In the genomic region with DNA sequence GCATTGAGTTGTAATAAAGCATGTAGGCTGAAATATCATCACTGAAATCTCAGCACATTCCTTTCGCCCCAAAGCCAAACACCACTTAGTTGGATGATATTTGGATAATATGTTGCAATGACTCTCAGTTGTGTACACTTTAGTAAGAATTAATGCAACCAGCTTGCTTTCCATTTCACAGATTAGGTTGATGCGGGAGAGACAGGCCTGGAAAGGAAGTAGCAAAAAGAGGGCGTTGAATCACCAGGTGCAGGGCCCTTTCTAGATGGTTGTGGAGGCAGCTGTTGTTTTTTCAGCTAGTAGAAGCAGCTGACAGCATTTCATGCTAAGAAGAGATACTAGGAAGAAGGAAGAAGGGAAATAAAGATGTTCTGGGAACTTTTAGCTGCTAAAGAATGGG, we compare ENCODE assay signal across 21 cellular contexts. TPM values are rescaled to one million over a fixed set of nuclear protein-coding genes. Genes with fewer than 3 reads are reported as not detected.
DNase-seq lines count a peak whose midpoint lies in the region; ATAC-seq and TF ChIP-seq lines count a peak whose summit lies in the region.
"Had no signal": no experiment of that assay in that cellular context is flagged by ENCODE, and none has a peak within 500 bp of the region (broad histone marks: within the 10 kb centered on the region; RNA-seq: fewer than 3 reads in every experiment).

No MANE protein-coding gene starts in this region.

- no peaks in the 10 kb centered on the region for H3K9me3 Mint-ChIP-seq in CD8-positive, alpha-beta T cell
- H3K9me3 Mint-ChIP-seq: CD4-positive, alpha-beta T cell had no signal

- DNase-seq in MM.1S (peak; percentile 39), left lung (no peak), C1 segment of cervical spinal cord (lab: John Stamatoyannopoulos, UW) (no peak)
- DNase-seq in CD8-positive, alpha-beta T cell, result no peak
- DNase-seq: Caco-2; CD4-positive, alpha-beta T cell; DMS 273 treated with DMSO at 0.1 percent for 48 hours; DMS79 treated with DMSO at 0.1 percent for 48 hours; NCI-H1417 treated with DMSO at 0.1 percent for 48 hours; NCI-H187; NCI-H446; NCI-H526; PC-9; RPMI8226; SHP77 had no signal

- H2AFZ ChIP-seq in MM.1S (ENCODE audit: low read length) (peak overlapping the region; percentile 51; the same call in 1 of the 2 replicates), OCI-LY1 (ENCODE audit: low read length) (no peak overlapping the region)
- H2AFZ ChIP-seq: PC-9 had no signal

- 0 out of 2 replicates have a peak, but pooled peaks cover 3% of the 10 kb centered on the region for H3F3A ChIP-seq in MM.1S (ENCODE audit: insufficient read depth, low read length)
- H3F3A ChIP-seq in OCI-LY1 (ENCODE audit: insufficient read depth, low read length), result no peaks in the 10 kb centered on the region

- peaks cover 33% of the 10 kb centered on the region for H3K27me3 Mint-ChIP-seq in CD8-positive, alpha-beta T cell (ENCODE audit: low read depth)

- CTCF ChIA-PET in CD8-positive, alpha-beta T cell (lab: Charles Lee), result no interaction called here

- H3K9me3 ChIP-seq in MM.1S (replicated peaks; ENCODE audit: insufficient read depth, low read length) (no peaks in the 10 kb centered on the region), OCI-LY1 (ENCODE audit: low read length) (no peaks in the 10 kb centered on the region), left lung (no peaks in the 10 kb centered on the region), subcutaneous abdominal adipose tissue (ENCODE audit: control insufficient read depth in 5 of 5, low read length in 5 of 5) (no peaks in the 10 kb centered on the region)
- no peaks in the 10 kb centered on the region for H3K9me3 ChIP-seq in CD8-positive, alpha-beta T cell (ENCODE audit: low read length)
- H3K9me3 ChIP-seq: Caco-2 had no signal

- no peaks in the 10 kb centered on the region for H3K79me2 ChIP-seq in MM.1S (ENCODE audit: low read length)
- no peaks in the 10 kb centered on the region for H3K79me2 ChIP-seq in OCI-LY1 (ENCODE audit: insufficient read depth, low read length)

- H3K27ac Mint-ChIP-seq in CD8-positive, alpha-beta T cell, result no peak overlapping the region
- H3K27ac Mint-ChIP-seq: CD4-positive, alpha-beta T cell had no signal

- no peaks in the 10 kb centered on the region for H3K36me3 Mint-ChIP-seq in CD8-positive, alpha-beta T cell

- H3K27ac ChIP-seq in MM.1S (ENCODE audit: low read length) (peak overlapping the region; percentile 12; the same call in 1 of the 2 replicates), OCI-LY1 (ENCODE audit: low read depth, low read length, poor library complexity, severe bottlenecking) (peak overlapping the region; percentile 71), left lung (no peak overlapping the region), subcutaneous abdominal adipose tissue (ENCODE audit: low read depth, low read length) (peak overlapping the region; percentile 9)
- no peak overlapping the region for H3K27ac ChIP-seq in CD8-positive, alpha-beta T cell (ENCODE audit: low read depth, low read length)
- H3K27ac ChIP-seq: PC-9 had no signal

- POLR2A ChIA-PET in CD8-positive, alpha-beta T cell (lab: Charles Lee), result no interaction called here

- TF ChIP-seq CTCF in MM.1S (IDR thresholded peaks at IDR 0.05; ENCODE audit: low read length) (no peak), OCI-LY1 (IDR thresholded peaks at IDR 0.05; ENCODE audit: low read length) (no peak), left lung (IDR thresholded peaks at IDR 0.05) (no peak)
- no peak for TF ChIP-seq CTCF in CD8-positive, alpha-beta T cell (IDR thresholded peaks at IDR 0.05)

- no peak overlapping the region for H3K9ac ChIP-seq in MM.1S (ENCODE audit: low read length)
- H3K9ac ChIP-seq in OCI-LY1 (ENCODE audit: low read length), result no peak overlapping the region
- no peak overlapping the region for H3K9ac ChIP-seq in subcutaneous abdominal adipose tissue (ENCODE audit: low read length in 5 of 5)

- intact Hi-C loops in left lung (cut with DNase I), result loop anchor here in 1 of 2 donors (5.0 kb wide), 1 partner anchor 115 kb away; no protein-coding TSS in a partner anchor
- intact Hi-C loops in CD8-positive, alpha-beta T cell (cut with DNase I, micrococcal nuclease), result loop anchor here in 1 of 2 experiments (10.0 kb wide), 1 partner anchor 623 kb away; no protein-coding TSS in a partner anchor

- H3K4me3 ChIP-seq in MM.1S (ENCODE audit: low read length) (no peak overlapping the region), OCI-LY1 (ENCODE audit: low read depth, low read length, poor library complexity, severe bottlenecking) (no peak overlapping the region), left lung (no peak overlapping the region), subcutaneous abdominal adipose tissue (ENCODE audit: low read depth in 1 of 5, low read length in 5 of 5) (no peak overlapping the region)
- no peak overlapping the region for H3K4me3 ChIP-seq in CD8-positive, alpha-beta T cell (ENCODE audit: low read depth, low read length)
- H3K4me3 ChIP-seq: K562, PC-9 had no signal

- no peaks in the 10 kb centered on the region for H4K20me1 ChIP-seq in MM.1S (ENCODE audit: insufficient read depth, low read length)
- no peaks in the 10 kb centered on the region for H4K20me1 ChIP-seq in OCI-LY1 (ENCODE audit: insufficient read depth, low read length)

- no peaks in the 10 kb centered on the region for H3K36me3 ChIP-seq in MM.1S (replicated peaks; ENCODE audit: insufficient read depth, low read length)
- no peaks in the 10 kb centered on the region for H3K36me3 ChIP-seq in OCI-LY1 (ENCODE audit: insufficient read depth, low read length)
- H3K36me3 ChIP-seq in left lung, result no peaks in the 10 kb centered on the region
- H3K36me3 ChIP-seq in subcutaneous abdominal adipose tissue (ENCODE audit: control insufficient read depth in 5 of 5, insufficient read depth in 5 of 5, low read length in 5 of 5), result no peaks in the 10 kb centered on the region
- no peaks in the 10 kb centered on the region for H3K36me3 ChIP-seq in CD8-positive, alpha-beta T cell (ENCODE audit: insufficient read depth, low read length)

- H3K4me1 Mint-ChIP-seq in CD8-positive, alpha-beta T cell (ENCODE audit: low read depth), result no peaks in the 10 kb centered on the region

- H3K27me3 ChIP-seq in MM.1S (replicated peaks; ENCODE audit: insufficient read depth, low read length) (no peaks in the 10 kb centered on the region), OCI-LY1 (ENCODE audit: insufficient read depth, low read length) (no peaks in the 10 kb centered on the region), left lung (peaks cover 0 to 34% of the 10 kb centered on the region in 2 donors), subcutaneous abdominal adipose tissue (ENCODE audit: control insufficient read depth in 5 of 5, insufficient read depth in 4 of 5, low read length in 5 of 5) (no peaks in the 10 kb centered on the region)
- H3K27me3 ChIP-seq in CD8-positive, alpha-beta T cell (ENCODE audit: insufficient read depth, low read length), result no peaks in the 10 kb centered on the region

- H3K4me1 ChIP-seq in MM.1S (ENCODE audit: low read length) (peaks cover 20% of the 10 kb centered on the region), OCI-LY1 (ENCODE audit: insufficient read depth, low read length, severe bottlenecking) (peaks cover 36% of the 10 kb centered on the region), left lung (no peaks in the 10 kb centered on the region), subcutaneous abdominal adipose tissue (ENCODE audit: control insufficient read depth in 5 of 5, insufficient read depth in 5 of 5, low read length in 5 of 5) (peaks cover 0 to 18% (median 11%) of the 10 kb centered on the region in 5 donors)
- H3K4me1 ChIP-seq in CD8-positive, alpha-beta T cell (ENCODE audit: insufficient read depth, low read length), result no peaks in the 10 kb centered on the region
- H3K4me1 ChIP-seq: Caco-2 had no signal

- ATAC-seq in left lung (peak; percentile 53), HG03565 (IDR thresholded peaks at IDR 0.05; ENCODE audit: unreplicated experiment) (no peak)
- ATAC-seq in CD8-positive, alpha-beta T cell, result no peak
- ATAC-seq: K562, SK-N-SH treated with all-trans-retinoic acid at 6 μM for 48 hours had no signal

- H3K4me3 Mint-ChIP-seq in CD8-positive, alpha-beta T cell, result no peak overlapping the region
- H3K4me3 Mint-ChIP-seq: CD4-positive, alpha-beta T cell had no signal

- H3K9me2 ChIP-seq in MM.1S (replicated peaks; ENCODE audit: insufficient read depth, low read length) (no peaks in the 10 kb centered on the region), OCI-LY1 (ENCODE audit: low read depth, low read length) (no peaks in the 10 kb centered on the region)

- H3K4me2 ChIP-seq in MM.1S (ENCODE audit: low read depth, low read length), result 0 out of 2 replicates have a peak overlapping the region, but pooled peaks have one; percentile 2
- no peak overlapping the region for H3K4me2 ChIP-seq in OCI-LY1 (ENCODE audit: low read length)
- H3K4me2 ChIP-seq: PC-9 had no signal

RNA-seq across cellular contexts. Expression of gene DMRT3, which starts 30.9 kb away (rescaled TPM):
- not detected for total RNA-seq in left lung
- not detected for total RNA-seq in CD8-positive, alpha-beta T cell
- total RNA-seq: Caco-2; CD4-positive, alpha-beta T cell; H4; K562; PC-9 had no signal

RNA-seq across cellular contexts. Expression of gene DMRT2, which starts 42.8 kb away (rescaled TPM):
- total RNA-seq in left lung, result under 1 TPM; 0.35 to 0.76 TPM
- total RNA-seq in CD8-positive, alpha-beta T cell, result not detected
- total RNA-seq: CD4-positive, alpha-beta T cell; K562; PC-9 had no signal

Comparison
In these comparisons a context has a peak if more than half of its experiments do, and no peak if none do; other contexts are left out.
1. H3K27ac ChIP-seq: peak in MM.1S (single experiment), OCI-LY1 (single experiment) and subcutaneous abdominal adipose tissue (single experiment); none in left lung (0 of 2) and CD8-positive, alpha-beta T cell (single experiment).